Comparison of ENCODE assay signal across 8 cellular contexts in the genomic region with DNA sequence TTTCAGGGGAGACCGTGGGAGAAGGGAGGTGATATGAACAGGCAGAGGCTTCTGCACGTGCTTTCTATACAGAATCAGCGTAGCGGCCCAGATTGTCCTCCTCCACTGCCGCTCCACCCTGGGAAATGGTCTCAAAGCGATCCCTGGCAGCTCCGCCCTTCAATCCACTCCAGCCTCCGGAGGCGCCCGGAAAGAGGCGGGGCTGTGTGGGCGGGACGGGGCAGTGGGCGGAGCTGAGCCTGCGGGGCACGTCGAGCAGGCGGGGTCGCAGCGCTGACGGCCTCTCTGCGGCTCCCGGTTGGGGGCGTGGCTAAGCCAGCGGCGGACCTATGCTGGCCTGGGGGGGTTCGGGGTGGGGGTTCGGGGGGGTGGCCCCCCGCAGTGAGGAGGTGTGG.
DNase-seq lines count a peak whose midpoint lies in the region; ATAC-seq and TF ChIP-seq lines count a peak whose summit lies in the region.

No MANE protein-coding gene starts in this region.

- no peak overlapping the region for H3K9ac ChIP-seq in HUES6 (ENCODE audit: low read length)

- H3K27me3 Mint-ChIP-seq in nephron progenitor cell (ENCODE audit: low read depth, poor library complexity) = peaks cover 17% of the 10 kb centered on the region

- H3K36me3 Mint-ChIP-seq in nephron progenitor cell (ENCODE audit: low read depth) = no peaks in the 10 kb centered on the region

- TF ChIP-seq CTCF in fibroblast of mammary gland (conservative IDR thresholded peaks at IDR 0.05; ENCODE audit: control insufficient read depth, insufficient read depth, low read depth, low read length) (no peak), nephron progenitor cell (IDR thresholded peaks at IDR 0.05) (no peak)

- peak overlapping the region; percentile 73 for H3K4me3 ChIP-seq in HUES6 (ENCODE audit: low read depth, low read length)
- peak overlapping the region; percentile 12 for H3K4me3 ChIP-seq in fibroblast of mammary gland (ENCODE audit: control insufficient read depth, low read depth, low read length)

- DNase-seq in COR-L47 (lab: John Stamatoyannopoulos, UW) (peak; percentile 23), OCI-M2 (lab: John Stamatoyannopoulos, UW; ENCODE audit: unreplicated experiment) (peak; percentile 1), activated T-helper 1 cell treated with Interleukin-2 at 50 U/mL for 16 hours (ENCODE audit: low read depth) (peak; percentile 82), fibroblast of mammary gland (ENCODE audit: low read depth) (peak; percentile 40), nephron progenitor cell (peak; percentile 89)
- DNase-seq in stimulated activated naive CD4-positive, alpha-beta T cell (lab: John Stamatoyannopoulos, UW) = peak; percentile 68 to 87 (median 82)

- H3K36me3 ChIP-seq in HUES6 (ENCODE audit: control insufficient read depth, insufficient read depth, low read length) = no peaks in the 10 kb centered on the region

- no peak overlapping the region for H3K27ac ChIP-seq in HUES6 (ENCODE audit: low read depth, low read length)

- H3K9me3 ChIP-seq in HUES6 (ENCODE audit: control insufficient read depth, insufficient read depth, low read depth, low read length) = peaks cover 2% of the 10 kb centered on the region; the same call in 1 of the 2 replicates

- peaks cover 16% of the 10 kb centered on the region for H3K4me1 Mint-ChIP-seq in nephron progenitor cell

- peaks cover 47% of the 10 kb centered on the region for H3K9me3 Mint-ChIP-seq in nephron progenitor cell

- H3K27ac Mint-ChIP-seq in nephron progenitor cell = no peak overlapping the region

- H3K4me1 ChIP-seq in HUES6 (ENCODE audit: control insufficient read depth, insufficient read depth, low read length) = peaks cover 35% of the 10 kb centered on the region

- peak overlapping the region; percentile 31 for H3K4me3 Mint-ChIP-seq in nephron progenitor cell

- H3K27me3 ChIP-seq in HUES6 (ENCODE audit: control insufficient read depth, insufficient read depth, low read length) = peaks cover 7% of the 10 kb centered on the region; the same call in 1 of the 2 replicates

- ATAC-seq in GM21515 (IDR thresholded peaks at IDR 0.05; ENCODE audit: unreplicated experiment) = peak; percentile 94

Comparison
In these comparisons a context has a peak if more than half of its experiments do, and no peak if none do; other contexts are left out.
1. DNase-seq: peak in every context shown above with its lines; median percentile 89 in nephron progenitor cell; 82 in activated T-helper 1 cell treated with Interleukin-2 at 50 U/mL for 16 hours; 82 in stimulated activated naive CD4-positive, alpha-beta T cell; 40 in fibroblast of mammary gland; 23 in COR-L47; 1 in OCI-M2.